Comparison of ENCODE assay signal across 8 cellular contexts in the genomic region with DNA sequence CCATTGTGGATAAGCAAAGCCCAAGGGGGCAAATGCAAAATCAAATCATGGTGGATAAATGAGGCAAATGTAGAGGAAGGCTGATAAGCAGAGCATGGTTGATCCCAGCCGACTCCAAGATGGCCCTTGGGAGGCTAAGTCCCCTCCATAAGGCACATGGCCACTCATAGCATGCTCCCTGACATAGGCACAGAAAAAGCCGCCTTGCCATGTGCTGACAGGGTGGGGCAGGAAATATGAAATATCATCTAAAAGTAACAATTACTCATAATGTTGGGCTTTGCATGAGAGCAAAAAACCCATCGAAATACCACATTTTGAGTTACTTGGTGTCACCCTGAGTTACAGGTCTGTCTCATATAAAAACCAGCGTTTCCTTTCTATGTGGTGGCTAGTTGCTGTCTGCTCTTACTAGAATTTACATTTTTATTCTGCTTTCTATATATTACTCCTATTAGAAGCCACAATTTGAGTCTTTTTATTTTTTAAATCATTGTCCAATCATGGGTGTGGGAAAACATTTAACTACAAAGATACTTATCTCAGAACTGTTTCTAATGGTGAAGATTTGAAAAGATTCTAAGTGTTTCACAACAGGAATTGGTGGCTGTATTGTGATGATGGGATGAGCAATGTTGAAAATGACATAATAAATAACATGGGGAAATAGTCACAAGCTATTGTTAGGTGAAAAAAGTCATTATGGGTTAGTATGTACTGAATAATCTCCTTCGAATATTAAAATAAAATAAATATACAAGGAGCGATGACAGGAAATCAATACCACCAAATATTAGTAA.
DNase-seq lines count a peak whose midpoint lies in the region; ATAC-seq, FAIRE-seq and TF ChIP-seq lines count a peak whose summit lies in the region.

No MANE protein-coding gene starts in this region.

- no peaks in the 10 kb centered on the region for H3K36me3 ChIP-seq in BLaER1 treated with 17β-estradiol and CSF1 and Interleukin-3, amounts not matched to agents 10 nM and 100 nM
- H3K36me3 ChIP-seq in HCT116 (ENCODE audit: control insufficient read depth in 1 of 2, insufficient read depth in 2 of 2, low read length in 2 of 2) = no peaks in the 10 kb centered on the region
- H3K36me3 ChIP-seq in K562 (ENCODE audit: control insufficient read depth, insufficient read depth, low read length) = no peaks in the 10 kb centered on the region
- no peaks in the 10 kb centered on the region for H3K36me3 ChIP-seq in Karpas-422 (ENCODE audit: insufficient read depth, low read length)

- H3K36me3 Mint-ChIP-seq in T-cell = no peaks in the 10 kb centered on the region

- H3K27me3 ChIP-seq in BLaER1 treated with 17β-estradiol and CSF1 and Interleukin-3, amounts not matched to agents 10 nM and 100 nM = no peaks in the 10 kb centered on the region
- H3K27me3 ChIP-seq in HCT116 (ENCODE audit: insufficient read depth, low read length) (no peaks in the 10 kb centered on the region), K562 (ENCODE audit: control insufficient read depth in 2 of 2, insufficient read depth in 2 of 2, low read length in 2 of 2) (no peaks in the 10 kb centered on the region), Karpas-422 (ENCODE audit: low read length) (no peaks in the 10 kb centered on the region)

- TF ChIP-seq RAD21 in HCT116 (IDR thresholded peaks at IDR 0.05; ENCODE audit: low read depth) (no peak), K562 (CRISPR knock-in tag; conservative IDR thresholded peaks at IDR 0.05 in 1 of 2, IDR thresholded peaks at IDR 0.05 in 1 of 2) (no peak)

- intact Hi-C loops in HCT116 (cut with micrococcal nuclease) (no loop called here), K562 (cut with micrococcal nuclease) (loop anchor here (5.0 kb wide), 1 partner anchor 90 kb away; no protein-coding TSS in a partner anchor)

- in situ Hi-C loops in K562 (cut with MboI) = no loop called here

- H3K27ac ChIP-seq in BLaER1 treated with 17β-estradiol and CSF1 and Interleukin-3, amounts not matched to agents 10 nM and 100 nM = peak overlapping the region; percentile 72 to 95 (median 90); a peak in 21 of 22 replicates
- H3K27ac ChIP-seq in HCT116 (ENCODE audit: low read depth, low read length) = no peak overlapping the region
- no peak overlapping the region for H3K27ac ChIP-seq in K562 (ENCODE audit: extremely low read depth, low read depth, low read length)
- no peak overlapping the region for H3K27ac ChIP-seq in Karpas-422 (ENCODE audit: low read length)

- POLR2A ChIA-PET in HCT116 (lab: Charles Lee) = no interaction called here
- POLR2A ChIA-PET in T-cell (lab: Charles Lee) = interaction anchor here (0.5 to 1.2 kb wide), 5 partner anchors 9 to 203 kb away, joined by 4 to 7 read pairs (median 6); no protein-coding TSS in a partner anchor
- POLR2A ChIA-PET in K562 (lab: Yijun Ruan, JAX) = no interaction called here

- RAD21 ChIA-PET in HCT116 (lab: Charles Lee; ENCODE audit: low non-redundant PET in 1 of 2, low total read pairs in 2 of 2, uncharacterized antibody in 2 of 2, unreplicated experiment in 2 of 2) = no interaction called here

- peak overlapping the region in 10 of 11 experiments; percentile 19 to 90 (median 82); a peak in 19 of 22 replicates for H3K4me2 ChIP-seq in BLaER1 treated with 17β-estradiol and CSF1 and Interleukin-3, amounts not matched to agents 10 nM and 100 nM
- H3K4me2 ChIP-seq in HCT116 (ENCODE audit: low read length) = no peak overlapping the region
- no peak overlapping the region for H3K4me2 ChIP-seq in K562 (ENCODE audit: insufficient read depth, low read length)
- H3K4me2 ChIP-seq in Karpas-422 (ENCODE audit: low read depth, low read length, poor library complexity, severe bottlenecking) = no peak overlapping the region

- no peaks in the 10 kb centered on the region for H3K9me2 ChIP-seq in HCT116 (ENCODE audit: insufficient read depth)
- H3K9me2 ChIP-seq in Karpas-422 (replicated peaks; ENCODE audit: insufficient read depth, low read length) = no peaks in the 10 kb centered on the region

- CTCF ChIA-PET in HCT116 (lab: Charles Lee) = no interaction called here
- CTCF ChIA-PET in T-cell (lab: Charles Lee) = interaction anchor here in 1 of 2 donors (0.6 kb wide), 1 partner anchor 22 kb away, joined by 3 read pairs; no protein-coding TSS in a partner anchor
- CTCF ChIA-PET in K562 (lab: Yijun Ruan, JAX; ENCODE audit: low intra/inter-chr PET ratio) = no interaction called here

- ATAC-seq in HCT116 (no peak), T-cell (replicated peaks in 1 of 4) (peak; percentile 57 to 71 (median 64)), K562 (no peak)

- peaks cover 67 to 92% (median 88%) of the 10 kb centered on the region in 3 donors for H3K4me1 Mint-ChIP-seq in T-cell

- H3K9ac ChIP-seq in BLaER1 treated with 17β-estradiol and CSF1 and Interleukin-3, amounts not matched to agents 10 nM and 100 nM = peak overlapping the region in 3 of 11 experiments; percentile 47 to 71 (median 57); a peak in 5 of 22 replicates
- no peak overlapping the region for H3K9ac ChIP-seq in HCT116 (ENCODE audit: low read length)
- H3K9ac ChIP-seq in K562 (ENCODE audit: insufficient read depth in 1 of 2, low read depth in 2 of 2, low read length in 2 of 2) = no peak overlapping the region
- H3K9ac ChIP-seq in Karpas-422 (ENCODE audit: low read length) = no peak overlapping the region

- BruUV-seq in HCT116 (replicated peaks; lab: Mats Ljungman, UMichigan) (no TSS peak), K562 (replicated peaks; lab: Mats Ljungman, UMichigan) (no TSS peak)

- peak overlapping the region; percentile 27 for H2AFZ ChIP-seq in HCT116 (ENCODE audit: low read depth, low read length, poor library complexity, severe bottlenecking)
- no peak overlapping the region for H2AFZ ChIP-seq in K562 (ENCODE audit: low read depth, low read length)
- no peak overlapping the region for H2AFZ ChIP-seq in Karpas-422 (ENCODE audit: low read length)

- TF ChIP-seq POLR2A in HCT116 (IDR thresholded peaks at IDR 0.05; ENCODE audit: borderline replicate concordance, extremely low read depth, insufficient read depth, insufficient read length) (no peak), K562 (conservative IDR thresholded peaks at IDR 0.05) (no peak)

- H3K4me3 Mint-ChIP-seq in T-cell = peak overlapping the region; percentile 51 to 59 (median 56)

- H3K9me3 Mint-ChIP-seq in T-cell = no peaks in the 10 kb centered on the region

- no peaks in the 10 kb centered on the region for H3K9me1 ChIP-seq in K562 (ENCODE audit: control insufficient read depth, insufficient read depth, low read length)

- peak overlapping the region; percentile 95 to 97 for H3K27ac Mint-ChIP-seq in T-cell

- no peak for FAIRE-seq in K562 (lab: Jason Lieb, UNC)

- TF ChIP-seq CTCF in HCT116 (IDR thresholded peaks at IDR 0.05 in 2 of 3, conservative IDR thresholded peaks at IDR 0.05 in 1 of 3; ENCODE audit: borderline replicate concordance in 1 of 3, insufficient read depth in 1 of 3, low read depth in 2 of 3, low read length in 2 of 3) (no peak), K562 (IDR thresholded peaks at IDR 0.05 in 2 of 3, conservative IDR thresholded peaks at IDR 0.05 in 1 of 3; ENCODE audit: insufficient read depth in 2 of 3, low read depth in 1 of 3, low read length in 3 of 3) (no peak)

- TF ChIP-seq EP300 in K562 (IDR thresholded peaks at IDR 0.05; ENCODE audit: low read length) = no peak

- WGBS in K562 (ENCODE audit: insufficient coverage, low coverage, missing lambda C conversion rate) = 79% methylated on average over 6 of the region's 6 CpGs

- no peak overlapping the region for H3K4me3 ChIP-seq in BLaER1 treated with 17β-estradiol and CSF1 and Interleukin-3, amounts not matched to agents 10 nM and 100 nM
- H3K4me3 ChIP-seq in HCT116 (replicated peaks in 1 of 2; ENCODE audit: low read depth in 1 of 2, low read length in 2 of 2) = no peak overlapping the region
- no peak overlapping the region for H3K4me3 ChIP-seq in K562
- H3K4me3 ChIP-seq in Karpas-422 (ENCODE audit: low read length) = no peak overlapping the region

- H3K27me3 Mint-ChIP-seq in T-cell = no peaks in the 10 kb centered on the region

- no peak for DNase-seq in HCT116 (ENCODE audit: low read depth, low spot score)
- DNase-seq in T-cell = peak; percentile 35 to 67 (median 56)
- no peak for DNase-seq in K562 (ENCODE audit: extremely low read depth in 1 of 4, low spot score in 3 of 4)
- DNase-seq in stimulated activated CD4-positive, alpha-beta T cell treated with anti-CD3 and anti-CD28 coated beads, Interleukin-15, amount 100 ng/mL, for 48 hours (ENCODE audit: low read depth in 2 of 2) = peak; percentile 50 to 72
- no peak for DNase-seq in Karpas-422
- DNase-seq in COR-L47 (lab: John Stamatoyannopoulos, UW) = no peak
- DNase-seq in SIG-M5 treated with dmso at 0.1 percent for 504 hours (lab: John Stamatoyannopoulos, UW; ENCODE audit: unreplicated experiment) = no peak

- no peaks in the 10 kb centered on the region for H3K9me3 ChIP-seq in BLaER1 treated with 17β-estradiol and CSF1 and Interleukin-3, amounts not matched to agents 10 nM and 100 nM (replicated peaks in 1 of 11)
- H3K9me3 ChIP-seq in HCT116 (ENCODE audit: control insufficient read depth in 1 of 2, insufficient read depth in 1 of 2, low read depth in 1 of 2, low read length in 2 of 2) = no peaks in the 10 kb centered on the region
- no peaks in the 10 kb centered on the region for H3K9me3 ChIP-seq in K562 (replicated peaks; ENCODE audit: control insufficient read depth, insufficient read depth, low read depth, low read length)
- H3K9me3 ChIP-seq in Karpas-422 (ENCODE audit: low read length) = no peaks in the 10 kb centered on the region

- peaks cover 63 to 95% (median 89%) of the 10 kb centered on the region in 10 experiments for H3K4me1 ChIP-seq in BLaER1 treated with 17β-estradiol and CSF1 and Interleukin-3, amounts not matched to agents 10 nM and 100 nM
- H3K4me1 ChIP-seq in HCT116 (ENCODE audit: control insufficient read depth in 1 of 2, insufficient read depth in 2 of 2, low read length in 2 of 2) (peaks cover 28 to 53% of the 10 kb centered on the region in 2 experiments; a peak in 3 of 4 replicates), K562 (replicated peaks in 1 of 2; ENCODE audit: control insufficient read depth in 2 of 2, insufficient read depth in 2 of 2, low read length in 2 of 2) (peaks cover 4 to 31% of the 10 kb centered on the region in 2 experiments; a peak in 4 of 5 replicates), Karpas-422 (ENCODE audit: low read length) (no peaks in the 10 kb centered on the region)

- no peaks in the 10 kb centered on the region for H3K79me2 ChIP-seq in HCT116 (ENCODE audit: insufficient read depth, low read length)
- H3K79me2 ChIP-seq in K562 (ENCODE audit: control insufficient read depth, insufficient read depth, low read length) = no peaks in the 10 kb centered on the region
- H3K79me2 ChIP-seq in Karpas-422 (ENCODE audit: low read length) = no peaks in the 10 kb centered on the region

- H4K20me1 ChIP-seq in BLaER1 treated with 17β-estradiol and CSF1 and Interleukin-3, amounts not matched to agents 10 nM and 100 nM = no peaks in the 10 kb centered on the region
- no peaks in the 10 kb centered on the region for H4K20me1 ChIP-seq in HCT116 (ENCODE audit: insufficient read depth)
- H4K20me1 ChIP-seq in K562 (replicated peaks; ENCODE audit: control insufficient read depth, insufficient read depth, low read length) = no peaks in the 10 kb centered on the region
- H4K20me1 ChIP-seq in Karpas-422 (ENCODE audit: insufficient read depth, low read depth, low read length) = no peaks in the 10 kb centered on the region

TF ChIP-seq in K562, 482 proteins besides CTCF, POLR2A, EP300 and RAD21 (continues in another document):
- TF ChIP-seq DDX20 (tag; IDR thresholded peaks at IDR 0.05; ENCODE audit: low read depth) (peak; percentile 55; the same call in 1 of the 2 replicates), ZNF316 (IDR thresholded peaks at IDR 0.05) (no peak)

Comparison
In these comparisons a context has a peak if more than half of its experiments do, and no peak if none do; other contexts are left out.
1. H3K27ac ChIP-seq: peak in BLaER1 treated with 17β-estradiol and CSF1 and Interleukin-3, amounts not matched to agents 10 nM and 100 nM (11 of 11); none in HCT116 (single experiment), K562 (single experiment) and Karpas-422 (single experiment).
2. H3K4me2 ChIP-seq: peak in BLaER1 treated with 17β-estradiol and CSF1 and Interleukin-3, amounts not matched to agents 10 nM and 100 nM (10 of 11); none in HCT116 (single experiment), K562 (single experiment) and Karpas-422 (single experiment).
3. ATAC-seq: peak in T-cell (4 of 4); none in HCT116 (single experiment) and K562 (single experiment).
4. DNase-seq: peak in T-cell (34 of 34) and stimulated activated CD4-positive, alpha-beta T cell treated with anti-CD3 and anti-CD28 coated beads, Interleukin-15, amount 100 ng/mL, for 48 hours (2 of 2); none in HCT116 (single experiment), K562 (0 of 4), Karpas-422 (single experiment), COR-L47 (single experiment) and SIG-M5 treated with dmso at 0.1 percent for 504 hours (single experiment).
5. POLR2A ChIA-PET loops: an anchor here in T-cell (0.5 to 1.2 kb wide); none called in HCT116 and K562.